In the genomic region with DNA sequence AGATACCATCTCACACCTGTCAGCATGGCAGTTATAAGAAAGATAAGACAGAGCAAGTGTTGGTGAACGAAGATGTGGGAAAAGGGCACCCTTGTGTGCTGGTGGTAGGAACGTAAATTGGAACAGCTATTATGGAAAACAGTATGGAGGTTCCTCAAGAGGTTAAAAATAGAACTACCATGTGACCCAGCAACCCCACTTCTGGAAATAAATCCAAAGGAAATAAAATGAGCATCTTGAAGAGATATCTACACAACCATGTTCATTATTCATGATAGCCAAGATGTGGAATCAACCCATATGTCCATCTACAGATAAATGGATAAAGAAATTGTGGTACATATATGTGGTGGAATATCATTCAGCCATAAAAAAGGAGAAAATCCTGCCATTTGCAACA, we compare ENCODE assay signal across 21 cellular contexts. TPM values are rescaled to one million over a fixed set of nuclear protein-coding genes. Genes with fewer than 3 reads are reported as not detected.
"Had no signal": no experiment of that assay in that cellular context is flagged by ENCODE, and none has a peak within 500 bp of the region (broad histone marks: within the 10 kb centered on the region; RNA-seq: fewer than 3 reads in every experiment).

No MANE protein-coding gene starts in this region.

- ATAC-seq: Right ventricle myocardium inferior had no signal

- DNase-seq: Karpas-422, KG1, MM.1S, NCI-H1092 treated with DMSO at 0.1 percent for 48 hours, NCI-H1436, NCI-H187, NCI-H2029, NCI-H2227 treated with DMSO at 0.1 percent for 48 hours, NCI-H446, NCI-H510A, NCI-H524 treated with DMSO at 0.1 percent for 48 hours, NCI-H69, NCI-H774, SHP77 treated with DMSO at 0.1 percent for 48 hours, SJCRH30, T-helper 1 cell had no signal

- H3K4me1 ChIP-seq: SJCRH30 had no signal

- H3K27ac ChIP-seq: HL-60, Peyer's patch, SJCRH30, SK-N-MC had no signal

- H3K9me3 ChIP-seq: Peyer's patch had no signal

- H3K36me3 ChIP-seq: Peyer's patch, SJCRH30 had no signal

- H3K27me3 ChIP-seq: Peyer's patch, SJCRH30 had no signal

- H3K4me3 ChIP-seq: Peyer's patch, SJCRH30, SK-N-MC had no signal

RNA-seq across cellular contexts. Expression of gene NGEF, which starts 26.9 kb away (rescaled TPM):
- total RNA-seq: SJCRH30 had no signal

RNA-seq across cellular contexts. Expression of gene NEU2, which starts 46.3 kb away (rescaled TPM):
- total RNA-seq: Peyer's patch, Right ventricle myocardium inferior, RPMI7951, SJCRH30 had no signal
